ENCODE assay signal across 1 cellular context in the genomic region with DNA sequence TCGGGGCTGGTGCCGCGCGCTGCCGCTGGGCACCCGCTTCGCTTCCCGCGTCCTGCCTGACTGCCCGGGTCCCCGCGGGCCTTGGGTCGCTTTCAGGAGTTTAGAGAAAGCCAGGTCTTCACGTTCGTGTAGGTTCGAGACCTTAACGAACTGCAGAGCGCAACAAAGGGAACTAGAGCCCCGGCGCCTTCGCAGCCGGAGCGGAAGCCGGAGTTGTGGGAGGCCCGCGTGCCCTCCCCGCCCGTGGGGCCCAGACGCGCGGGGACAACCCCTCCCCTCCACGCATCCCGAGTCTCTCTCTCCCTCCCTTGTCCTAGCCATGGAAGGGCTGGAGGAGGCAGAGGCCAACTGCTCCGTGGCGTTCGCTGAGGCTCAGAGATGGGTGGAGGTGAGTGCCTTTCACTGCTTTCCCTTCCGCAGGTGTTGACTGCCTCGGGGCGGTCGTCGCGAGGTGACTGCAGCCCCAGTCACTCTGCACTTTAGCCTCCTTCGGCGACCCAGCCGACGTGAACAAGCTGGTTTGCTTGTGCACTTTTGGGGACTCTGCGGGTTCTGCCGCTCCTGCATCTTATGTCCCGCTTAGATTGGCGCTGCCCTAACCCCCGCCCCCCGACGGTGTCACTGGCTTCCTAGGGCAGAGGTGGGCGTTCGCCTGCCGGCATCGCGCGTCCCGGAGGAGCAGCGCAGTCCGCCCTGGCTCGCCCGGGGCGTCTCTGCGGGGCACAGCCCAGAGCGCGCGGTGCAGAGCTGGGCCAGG.
A peak's percentile ranks its signal among the peaks of the same experiment; 100 is the strongest.
TF ChIP-seq lines count a peak whose summit lies in the region.

No MANE protein-coding gene starts in this region.

TF ChIP-seq in WTC11, 78 proteins besides CTCF, POLR2A, EP300 and RAD21 (continued from another document):
- TF ChIP-seq, protein P1, sequence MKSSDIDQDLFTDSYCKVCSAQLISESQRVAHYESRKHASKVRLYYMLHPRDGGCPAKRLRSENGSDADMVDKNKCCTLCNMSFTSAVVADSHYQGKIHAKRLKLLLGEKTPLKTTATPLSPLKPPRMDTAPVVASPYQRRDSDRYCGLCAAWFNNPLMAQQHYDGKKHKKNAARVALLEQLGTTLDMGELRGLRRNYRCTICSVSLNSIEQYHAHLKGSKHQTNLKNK (CRISPR knock-in tag; IDR thresholded peaks at IDR 0.05) = no peak
- 0 out of 2 replicates have a peak, but pooled peaks have one; percentile 37 for TF ChIP-seq FOXP4 (CRISPR knock-in tag; IDR thresholded peaks at IDR 0.05)
- TF ChIP-seq, protein P2, sequence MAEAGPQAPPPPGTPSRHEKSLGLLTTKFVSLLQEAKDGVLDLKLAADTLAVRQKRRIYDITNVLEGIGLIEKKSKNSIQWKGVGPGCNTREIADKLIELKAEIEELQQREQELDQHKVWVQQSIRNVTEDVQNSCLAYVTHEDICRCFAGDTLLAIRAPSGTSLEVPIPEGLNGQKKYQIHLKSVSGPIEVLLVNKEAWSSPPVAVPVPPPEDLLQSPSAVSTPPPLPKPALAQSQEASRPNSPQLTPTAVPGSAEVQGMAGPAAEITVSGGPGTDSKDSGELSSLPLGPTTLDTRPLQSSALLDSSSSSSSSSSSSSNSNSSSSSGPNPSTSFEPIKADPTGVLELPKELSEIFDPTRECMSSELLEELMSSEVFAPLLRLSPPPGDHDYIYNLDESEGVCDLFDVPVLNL (CRISPR knock-in tag; IDR thresholded peaks at IDR 0.05; ENCODE audit: borderline replicate concordance, low read depth) = no peak
- TF ChIP-seq NFATC4 (CRISPR knock-in tag; IDR thresholded peaks at IDR 0.05) = no peak
- no peak for TF ChIP-seq JAZF1 (CRISPR knock-in tag; IDR thresholded peaks at IDR 0.05)
- TF ChIP-seq, protein P3, sequence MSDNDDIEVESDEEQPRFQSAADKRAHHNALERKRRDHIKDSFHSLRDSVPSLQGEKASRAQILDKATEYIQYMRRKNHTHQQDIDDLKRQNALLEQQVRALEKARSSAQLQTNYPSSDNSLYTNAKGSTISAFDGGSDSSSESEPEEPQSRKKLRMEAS (CRISPR knock-in tag; IDR thresholded peaks at IDR 0.05) = peak; percentile 44; the same call in 1 of the 2 replicates
- peak; percentile 42; the same call in 1 of the 2 replicates for TF ChIP-seq ETV6 (CRISPR knock-in tag; IDR thresholded peaks at IDR 0.05)
- TF ChIP-seq, protein P4, sequence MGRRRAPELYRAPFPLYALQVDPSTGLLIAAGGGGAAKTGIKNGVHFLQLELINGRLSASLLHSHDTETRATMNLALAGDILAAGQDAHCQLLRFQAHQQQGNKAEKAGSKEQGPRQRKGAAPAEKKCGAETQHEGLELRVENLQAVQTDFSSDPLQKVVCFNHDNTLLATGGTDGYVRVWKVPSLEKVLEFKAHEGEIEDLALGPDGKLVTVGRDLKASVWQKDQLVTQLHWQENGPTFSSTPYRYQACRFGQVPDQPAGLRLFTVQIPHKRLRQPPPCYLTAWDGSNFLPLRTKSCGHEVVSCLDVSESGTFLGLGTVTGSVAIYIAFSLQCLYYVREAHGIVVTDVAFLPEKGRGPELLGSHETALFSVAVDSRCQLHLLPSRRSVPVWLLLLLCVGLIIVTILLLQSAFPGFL (CRISPR knock-in tag; IDR thresholded peaks at IDR 0.05; ENCODE audit: borderline replicate concordance) = no peak
- no peak for TF ChIP-seq TEAD4 (CRISPR knock-in tag; IDR thresholded peaks at IDR 0.05)
